In the genomic region with DNA sequence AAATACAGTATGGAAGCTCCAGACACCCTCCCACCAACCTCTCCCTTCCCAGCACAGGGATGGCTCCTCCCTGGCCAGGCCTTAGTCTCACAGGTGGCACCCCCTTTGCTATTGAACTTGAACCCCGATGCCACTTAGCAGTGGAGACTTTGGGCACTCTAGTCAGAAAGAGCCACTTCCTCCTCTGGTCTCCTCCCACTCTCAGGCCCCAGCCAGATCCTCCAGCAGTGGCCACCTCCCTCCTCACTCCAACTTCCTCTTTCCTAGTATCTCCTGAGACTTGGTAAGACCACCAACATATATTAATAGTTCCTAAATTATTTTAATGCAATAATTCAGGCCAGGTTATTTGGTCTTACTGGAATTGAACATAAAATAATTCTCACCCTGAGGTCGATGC, we compare ENCODE assay signal across 21 cellular contexts.
A peak's percentile ranks its signal among the peaks of the same experiment; 100 is the strongest.
DNase-seq lines count a peak whose midpoint lies in the region; ATAC-seq and TF ChIP-seq lines count a peak whose summit lies in the region.
"Had no signal": no experiment of that assay in that cellular context is flagged by ENCODE, and none has a peak within 500 bp of the region (broad histone marks: within the 10 kb centered on the region; RNA-seq: fewer than 3 reads in every experiment).

No MANE protein-coding gene starts in this region.

- peaks cover 5% of the 10 kb centered on the region for H3K4me1 Mint-ChIP-seq in activated CD8-positive, alpha-beta T cell treated with anti-CD3 and anti-CD28 coated beads for 36 hours (ENCODE audit: low read depth)

- POLR2A ChIA-PET in activated CD8-positive, alpha-beta T cell treated with anti-CD3 and anti-CD28 coated beads for 36 hours (lab: Charles Lee) = no interaction called here

- peak overlapping the region; percentile 22; the same call in 1 of the 2 replicates for H3K27ac ChIP-seq in 22Rv1
- H3K27ac ChIP-seq in left lung = no peak overlapping the region
- H3K27ac ChIP-seq: brain microvascular endothelial cell, colonic mucosa, testis had no signal

- H3K4me3 ChIP-seq in left lung = no peak overlapping the region
- H3K4me3 ChIP-seq in BE2C (ENCODE audit: low read depth, low read length) = no peak overlapping the region
- H3K4me3 ChIP-seq: colonic mucosa, testis had no signal

- peak; percentile 75 for ATAC-seq in left lung
- no peak for ATAC-seq in activated CD8-positive, alpha-beta T cell treated with anti-CD3 and anti-CD28 coated beads for 36 hours
- ATAC-seq: activated naive CD8-positive, alpha-beta T cell treated with anti-CD3 and anti-CD28 coated beads, Interleukin-2, amount 50 U/mL, for 24 hours had no signal

- intact Hi-C loops in left lung (cut with DNase I) = no loop called here
- intact Hi-C loops in activated CD8-positive, alpha-beta T cell treated with anti-CD3 and anti-CD28 coated beads for 36 hours (cut with micrococcal nuclease) = no loop called here

- TF ChIP-seq CTCF in 22Rv1 (IDR thresholded peaks at IDR 0.05) (no peak), left lung (IDR thresholded peaks at IDR 0.05) (no peak), BE2C (IDR thresholded peaks at IDR 0.05; ENCODE audit: low read depth, low read length) (no peak)
- TF ChIP-seq CTCF in activated CD8-positive, alpha-beta T cell treated with anti-CD3 and anti-CD28 coated beads for 36 hours (IDR thresholded peaks at IDR 0.05) = no peak

- DNase-seq in KG1 (lab: John Stamatoyannopoulos, UW) (peak; percentile 29), SKM-1 treated with dmso at 0.1 percent for 144 hours (lab: John Stamatoyannopoulos, UW; ENCODE audit: unreplicated experiment) (peak; percentile 66), left lung (peak; percentile 70 to 76), hepatic stellate cell (ENCODE audit: low spot score) (no peak), activated T-cell treated with anti-CD3 and anti-CD28 coated beads for 4 hours (no peak), BE2C (no peak)
- DNase-seq in activated CD8-positive, alpha-beta T cell treated with anti-CD3 and anti-CD28 coated beads for 36 hours = no peak
- DNase-seq: activated naive CD8-positive, alpha-beta T cell treated with anti-CD3 and anti-CD28 coated beads, Interleukin-2, amount 50 U/mL, for 24 hours; brain microvascular endothelial cell; CD4-positive, alpha-beta T cell; colonic mucosa; DMS79; hypothalamus; kidney; NCI-H1436; retina; testis had no signal

- H3K36me3 ChIP-seq in left lung = no peaks in the 10 kb centered on the region
- no peaks in the 10 kb centered on the region for H3K36me3 ChIP-seq in BE2C
- H3K36me3 ChIP-seq: brain microvascular endothelial cell, colonic mucosa had no signal

- H3K4me3 Mint-ChIP-seq in activated CD8-positive, alpha-beta T cell treated with anti-CD3 and anti-CD28 coated beads for 36 hours = no peak overlapping the region
- H3K4me3 Mint-ChIP-seq: activated naive CD8-positive, alpha-beta T cell treated with anti-CD3 and anti-CD28 coated beads, Interleukin-2, amount 50 U/mL, for 24 hours; activated T-helper 1 cell treated with anti-CD3 and anti-CD28 coated beads, Interleukin-12 subunit alpha, Interleukin-12 subunit beta, Interleukin-2, Interleukin-4 antibody, amounts not matched to agents 30 ng/mL and 10 ng/mL and 1 ng/mL, durations not matched to agents 14 hours and 24 hours and 36 hours; CD4-positive, alpha-beta T cell; neural crest cell had no signal

- H3K27ac Mint-ChIP-seq in activated CD8-positive, alpha-beta T cell treated with anti-CD3 and anti-CD28 coated beads for 36 hours = no peak overlapping the region
- H3K27ac Mint-ChIP-seq: activated naive CD8-positive, alpha-beta T cell treated with anti-CD3 and anti-CD28 coated beads, Interleukin-2, amount 50 U/mL, for 24 hours; activated T-helper 1 cell treated with anti-CD3 and anti-CD28 coated beads, Interleukin-12 subunit alpha, Interleukin-12 subunit beta, Interleukin-2, Interleukin-4 antibody, amounts not matched to agents 30 ng/mL and 10 ng/mL and 1 ng/mL, durations not matched to agents 14 hours and 24 hours and 36 hours; CD4-positive, alpha-beta T cell; IgD-negative memory B cell had no signal

- H3K9me3 ChIP-seq in left lung (peaks cover 0 to 12% of the 10 kb centered on the region in 2 donors), BE2C (no peaks in the 10 kb centered on the region; the same call in 1 of the 2 replicates)
- H3K9me3 ChIP-seq: colonic mucosa, testis had no signal

- CTCF ChIA-PET in activated CD8-positive, alpha-beta T cell treated with anti-CD3 and anti-CD28 coated beads for 36 hours (lab: Charles Lee) = no interaction called here

- peaks cover 9% of the 10 kb centered on the region for H3K9me3 Mint-ChIP-seq in activated CD8-positive, alpha-beta T cell treated with anti-CD3 and anti-CD28 coated beads for 36 hours

- H3K4me1 ChIP-seq in left lung (peaks cover 0 to 10% of the 10 kb centered on the region in 2 donors), BE2C (no peaks in the 10 kb centered on the region)
- H3K4me1 ChIP-seq: colonic mucosa had no signal

- H3K27me3 Mint-ChIP-seq in activated CD8-positive, alpha-beta T cell treated with anti-CD3 and anti-CD28 coated beads for 36 hours = no peaks in the 10 kb centered on the region
- H3K27me3 Mint-ChIP-seq: CD4-positive, alpha-beta T cell had no signal

- H3K27me3 ChIP-seq in left lung (no peaks in the 10 kb centered on the region), BE2C (no peaks in the 10 kb centered on the region)
- H3K27me3 ChIP-seq: brain microvascular endothelial cell, colonic mucosa, testis had no signal

- peaks cover 2% of the 10 kb centered on the region for H3K36me3 Mint-ChIP-seq in activated CD8-positive, alpha-beta T cell treated with anti-CD3 and anti-CD28 coated beads for 36 hours (ENCODE audit: low read depth)

Comparison
In these comparisons a context has a peak if more than half of its experiments do, and no peak if none do; other contexts are left out.
1. DNase-seq: peak in KG1 (single experiment), SKM-1 treated with dmso at 0.1 percent for 144 hours (single experiment) and left lung (2 of 2); none in activated CD8-positive, alpha-beta T cell treated with anti-CD3 and anti-CD28 coated beads for 36 hours (single experiment), hepatic stellate cell (single experiment), activated T-cell treated with anti-CD3 and anti-CD28 coated beads for 4 hours (single experiment) and BE2C (single experiment).